ENCODE assay signal across 8 cellular contexts in the genomic region with DNA sequence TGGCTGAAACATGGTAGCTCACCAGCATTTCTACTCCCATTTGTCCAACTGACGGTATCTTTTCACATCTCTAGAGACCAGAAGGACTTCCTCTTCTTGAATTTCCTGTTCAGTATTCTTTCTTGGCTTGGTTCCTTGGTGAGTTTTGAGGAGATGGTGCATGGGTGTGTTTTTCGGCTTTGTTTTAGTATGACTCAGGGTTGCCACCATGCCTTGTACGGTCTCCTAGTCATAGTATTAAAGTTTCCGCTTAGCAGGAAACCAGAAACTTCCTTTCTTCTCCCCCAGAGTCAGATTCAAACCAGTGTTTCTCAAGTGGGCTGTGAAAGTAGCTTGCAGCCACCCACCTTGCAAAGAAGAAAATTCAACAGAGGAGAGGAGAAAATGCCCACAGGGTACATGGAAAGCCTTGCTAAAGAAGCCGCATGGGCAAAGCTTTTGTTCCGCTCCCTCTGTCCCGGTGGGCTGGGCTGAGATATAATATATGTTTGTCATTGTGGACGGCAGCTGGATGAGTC. TPM values are rescaled to one million over a fixed set of nuclear protein-coding genes. Genes with fewer than 3 reads are reported as not detected.
DNase-seq lines count a peak whose midpoint lies in the region; ATAC-seq, FAIRE-seq and TF ChIP-seq lines count a peak whose summit lies in the region.

No MANE protein-coding gene starts in this region.

- H4K20me1 ChIP-seq in K562 (replicated peaks; ENCODE audit: control insufficient read depth, insufficient read depth, low read length): no peaks in the 10 kb centered on the region

- CTCF ChIA-PET in K562 (lab: Yijun Ruan, JAX; ENCODE audit: low intra/inter-chr PET ratio): no interaction called here

- no peak overlapping the region for H3K9ac ChIP-seq in K562 (ENCODE audit: insufficient read depth in 1 of 2, low read depth in 2 of 2, low read length in 2 of 2)

- no peaks in the 10 kb centered on the region; the same call in 1 of the 3 replicates for H3K79me2 ChIP-seq in K562 (ENCODE audit: control insufficient read depth, insufficient read depth, low read length)

- DNase-seq in GM12864 (ENCODE audit: low read depth) (peak; percentile 91), H54 (ENCODE audit: insufficient read length, low spot score) (no peak), NCI-H226 (peak; percentile 64), K562 (ENCODE audit: extremely low read depth in 1 of 4, low spot score in 3 of 4) (peak in 1 of 4 experiments; percentile 40), NCI-H2081 treated with DMSO at 0.1 percent for 48 hours (lab: John Stamatoyannopoulos, UW) (no peak), SIG-M5 treated with dmso at 0.1 percent for 504 hours (lab: John Stamatoyannopoulos, UW; ENCODE audit: unreplicated experiment) (no peak), aorta (no peak)

- TF ChIP-seq POLR2A in H54 (IDR thresholded peaks at IDR 0.05; ENCODE audit: low read depth, low read length) (no peak), K562 (conservative IDR thresholded peaks at IDR 0.05) (no peak)

- no peaks in the 10 kb centered on the region for H3K27me3 ChIP-seq in K562 (ENCODE audit: control insufficient read depth in 2 of 2, insufficient read depth in 2 of 2, low read length in 2 of 2)
- no peaks in the 10 kb centered on the region for H3K27me3 ChIP-seq in muscle layer of duodenum (ENCODE audit: low read depth, low read length)
- no peaks in the 10 kb centered on the region for H3K27me3 ChIP-seq in aorta (ENCODE audit: control insufficient read depth in 1 of 2, insufficient read depth in 2 of 2, low read length in 1 of 2)

- TF ChIP-seq RAD21 in K562 (CRISPR knock-in tag; conservative IDR thresholded peaks at IDR 0.05 in 1 of 2, IDR thresholded peaks at IDR 0.05 in 1 of 2): no peak

- H3K4me1 ChIP-seq in K562 (replicated peaks in 1 of 2; ENCODE audit: control insufficient read depth in 2 of 2, insufficient read depth in 2 of 2, low read length in 2 of 2) (peaks cover 8 to 11% of the 10 kb centered on the region in 2 experiments; a peak in 4 of 5 replicates), muscle layer of duodenum (ENCODE audit: control insufficient read depth in 1 of 2, insufficient read depth in 2 of 2, low read length in 2 of 2) (peaks cover 7 to 50% of the 10 kb centered on the region in 2 donors), aorta (ENCODE audit: control insufficient read depth in 1 of 2, insufficient read depth in 2 of 2, low read length in 2 of 2) (peaks cover 4 to 5% of the 10 kb centered on the region in 2 donors)

- intact Hi-C loops in K562 (cut with micrococcal nuclease) (no loop called here), aorta (cut with DNase I) (loop anchor here in 1 of 2 donors (10.0 kb wide), 1 partner anchor 82 kb away; no protein-coding TSS in a partner anchor)

- H3K36me3 ChIP-seq in K562 (ENCODE audit: control insufficient read depth, insufficient read depth, low read length): no peaks in the 10 kb centered on the region
- H3K36me3 ChIP-seq in muscle layer of duodenum (ENCODE audit: control insufficient read depth in 1 of 2, insufficient read depth in 2 of 2, low read length in 2 of 2): no peaks in the 10 kb centered on the region
- no peaks in the 10 kb centered on the region for H3K36me3 ChIP-seq in aorta (ENCODE audit: control insufficient read depth in 1 of 2, insufficient read depth in 2 of 2, low read length in 1 of 2)

- no peaks in the 10 kb centered on the region for H3K9me1 ChIP-seq in K562 (ENCODE audit: control insufficient read depth, insufficient read depth, low read length)

- POLR2A ChIA-PET in K562 (lab: Yijun Ruan, JAX): no interaction called here

- in situ Hi-C loops in K562 (cut with MboI): no loop called here

- no TSS peak for BruUV-seq in K562 (replicated peaks; lab: Mats Ljungman, UMichigan)

- H3K27ac ChIP-seq in K562 (ENCODE audit: extremely low read depth, low read depth, low read length) (peak overlapping the region; percentile 19; the same call in 1 of the 3 replicates), muscle layer of duodenum (ENCODE audit: low read length) (peak overlapping the region; percentile 26), aorta (ENCODE audit: low read depth in 1 of 2, low read length in 2 of 2) (no peak overlapping the region)

- 28% methylated on average over 7 of the region's 8 CpGs for WGBS in K562 (ENCODE audit: insufficient coverage, low coverage, missing lambda C conversion rate)
- 63 to 69% methylated on average over 8 of the region's 8 CpGs for WGBS in aorta, 2 donors

- FAIRE-seq in H54 (lab: Jason Lieb, UNC) (peak; percentile 58), K562 (lab: Jason Lieb, UNC) (peak; percentile 48)

- H3K4me3 ChIP-seq in GM12864 (ENCODE audit: low read depth, low read length) (peak overlapping the region; percentile 38), K562 (no peak overlapping the region), muscle layer of duodenum (ENCODE audit: low read depth in 1 of 2, low read length in 2 of 2) (peak overlapping the region in 1 of 2 donors; percentile 26), aorta (ENCODE audit: low read length in 2 of 2) (no peak overlapping the region)

- TF ChIP-seq CTCF in GM12864 (IDR thresholded peaks at IDR 0.05; ENCODE audit: low read depth, low read length, missing control alignments) (no peak), K562 (IDR thresholded peaks at IDR 0.05 in 2 of 3, conservative IDR thresholded peaks at IDR 0.05 in 1 of 3; ENCODE audit: insufficient read depth in 2 of 3, low read depth in 1 of 3, low read length in 3 of 3) (no peak)

- ATAC-seq in K562 (peak; percentile 35), aorta (ENCODE audit: low FRiP score) (no peak)

- TF ChIP-seq EP300 in K562 (IDR thresholded peaks at IDR 0.05; ENCODE audit: low read length): no peak

- peak overlapping the region; percentile 3; the same call in 1 of the 2 replicates for H3K4me2 ChIP-seq in K562 (ENCODE audit: insufficient read depth, low read length)

- no peak overlapping the region; the same call in 1 of the 2 replicates for H2AFZ ChIP-seq in K562 (ENCODE audit: low read depth, low read length)

- H3K9me3 ChIP-seq in K562 (replicated peaks; ENCODE audit: control insufficient read depth, insufficient read depth, low read depth, low read length) (no peaks in the 10 kb centered on the region), muscle layer of duodenum (ENCODE audit: control insufficient read depth in 1 of 2, low read length in 2 of 2) (no peaks in the 10 kb centered on the region), aorta (ENCODE audit: control insufficient read depth, low read length) (no peaks in the 10 kb centered on the region)

TF ChIP-seq in K562, 482 proteins besides CTCF, POLR2A, EP300 and RAD21 (continues in another document):
- TF ChIP-seq SIN3A (IDR thresholded peaks at IDR 0.05; ENCODE audit: borderline replicate concordance in 2 of 2, control insufficient read depth in 1 of 2, low read depth in 2 of 2, low read length in 2 of 2): no peak
- TF ChIP-seq PHB2 (IDR thresholded peaks at IDR 0.05; ENCODE audit: low read depth): no peak
- TF ChIP-seq MAFK (IDR thresholded peaks at IDR 0.05; ENCODE audit: low read length): no peak
- no peak for TF ChIP-seq DMBX1 (CRISPR knock-in tag; IDR thresholded peaks at IDR 0.05; ENCODE audit: borderline replicate concordance)
- peak; percentile 67 for TF ChIP-seq FOSL1 (tag; conservative IDR thresholded peaks at IDR 0.05)

RNA-seq across cellular contexts. Expression of a gene that starts 5.7 kb away (rescaled TPM):
- total RNA-seq in K562 (2011; cell fraction: chromatin; rRNA removed; ENCODE audit: low replicate concordance): 25.2 and 28.2 TPM in 2 replicates
- 23.9 and 33.5 TPM in 2 replicates for total RNA-seq in K562 (2011; cell fraction: nucleolus; rRNA removed)
- 36.3 and 51.0 TPM in 2 replicates for total RNA-seq in K562 (2011; cell fraction: nucleoplasm; rRNA removed)
- total RNA-seq in K562 (2014; rRNA removed) (46.4 and 55.3 TPM in 2 replicates), K562 (2014; rRNA removed; fragmentation: Illumina TruSeq; extraction: Trizol) (23.6 and 23.9 TPM in 2 replicates), K562 (2015; rRNA removed; fragmentation: Illumina TruSeq; extraction: Trizol) (33.3 and 34.5 TPM in 2 replicates), K562 (2021) (41.2 and 42.3 TPM in 2 replicates), aorta (100 to 1,000 TPM; 292 to 399 TPM)
- polyA plus RNA-seq in K562 (2011; rRNA removed) (10.8 and 21.3 TPM in 2 replicates), K562 (2014; fragmentation: Illumina TruSeq; extraction: Trizol) (40.2 and 41.6 TPM in 2 replicates), K562 (2014; fragmentation: Nextera tagmentation; extraction: Ambion mirVana) (1 to 10 TPM; 5.0 to 5.6 TPM), K562 (2014; rRNA removed) (38.4 and 41.5 TPM in 2 replicates), aorta (100 to 1,000 TPM; 416 TPM)
- polyA plus RNA-seq in K562 (2011; cell fraction: cytosol; rRNA removed): 29.0 and 37.1 TPM in 2 replicates
- 16.6 and 29.9 TPM in 2 replicates for polyA plus RNA-seq in K562 (2011; cell fraction: nucleus; rRNA removed)
- polyA plus RNA-seq in K562 (2012): 55.5 and 80.3 TPM in 2 replicates
- polyA minus RNA-seq in K562 (2011; rRNA and poly(A)+ RNA removed): 8.0 and 17.6 TPM in 2 replicates
- polyA minus RNA-seq in K562 (2011; cell fraction: cytosol; rRNA and poly(A)+ RNA removed): 19.2 and 24.3 TPM in 2 replicates
- polyA minus RNA-seq in K562 (2011; cell fraction: nucleus; rRNA and poly(A)+ RNA removed): 3.6 and 8.8 TPM in 2 replicates

RNA-seq across cellular contexts. Expression of a gene that starts 55.1 kb away (rescaled TPM):
- total RNA-seq in K562 (2011; cell fraction: chromatin; rRNA removed; ENCODE audit: low replicate concordance): not detected in 2 replicates
- not detected in 2 replicates for total RNA-seq in K562 (2011; cell fraction: nucleolus; rRNA removed)
- total RNA-seq in K562 (2011; cell fraction: nucleoplasm; rRNA removed): not detected in 2 replicates
- total RNA-seq in K562 (2014; rRNA removed): 0.08 TPM in 1 of 2 replicates, not detected in the other
- not detected in 2 replicates for total RNA-seq in K562 (2014; rRNA removed; fragmentation: Illumina TruSeq; extraction: Trizol)
- not detected in 2 replicates for total RNA-seq in K562 (2015; rRNA removed; fragmentation: Illumina TruSeq; extraction: Trizol)
- total RNA-seq in K562 (2021): not detected in 2 replicates
- polyA plus RNA-seq in K562 (2011; rRNA removed): not detected in 2 replicates
- polyA plus RNA-seq in K562 (2011; cell fraction: cytosol; rRNA removed): not detected in 2 replicates
- not detected in 2 replicates for polyA plus RNA-seq in K562 (2011; cell fraction: nucleus; rRNA removed)
- polyA plus RNA-seq in K562 (2012): 0.16 and 0.28 TPM in 2 replicates
- 0.12 TPM in 1 of 2 replicates, not detected in the other for polyA plus RNA-seq in K562 (2014; fragmentation: Illumina TruSeq; extraction: Trizol)
- under 1 TPM in 1 of 2 experiments, not detected in 1; 0.03 TPM for polyA plus RNA-seq in K562 (2014; fragmentation: Nextera tagmentation; extraction: Ambion mirVana)
- not detected in 2 replicates for polyA plus RNA-seq in K562 (2014; rRNA removed)
- 0.09 TPM in 1 of 2 replicates, not detected in the other for polyA minus RNA-seq in K562 (2011; rRNA and poly(A)+ RNA removed)
- polyA minus RNA-seq in K562 (2011; cell fraction: cytosol; rRNA and poly(A)+ RNA removed): not detected in 2 replicates
- polyA minus RNA-seq in K562 (2011; cell fraction: nucleus; rRNA and poly(A)+ RNA removed): not detected in 2 replicates
- total RNA-seq in aorta: 1 to 10 TPM; 5.9 to 9.0 TPM
- 1 to 10 TPM; 4.4 to 8.1 TPM for polyA plus RNA-seq in aorta

Comparison
In these comparisons a context has a peak if more than half of its experiments do, and no peak if none do; other contexts are left out.
1. DNase-seq: peak in GM12864 (single experiment) and NCI-H226 (single experiment); none in H54 (single experiment), NCI-H2081 treated with DMSO at 0.1 percent for 48 hours (single experiment), SIG-M5 treated with dmso at 0.1 percent for 504 hours (single experiment) and aorta (0 of 2).
2. H3K27ac ChIP-seq: peak in K562 (single experiment) and muscle layer of duodenum (single experiment); none in aorta (0 of 2).
3. RNA of a gene that starts 5.7 kb away (total RNA-seq): 292 to 399 TPM in aorta; 23.6 to 55.3 TPM in K562; every median in the first group is over 4 times any median in the second.
4. RNA of a gene that starts 55.1 kb away (total RNA-seq): 5.9 to 9.0 TPM in aorta; 0.08 TPM in K562; every median in the first group is over 4 times any median in the second.